8 cellular contexts compared by ENCODE assay signal in genomic region chr4:89111833-89112563, GRCh38. TPM values are rescaled to one million over a fixed set of nuclear protein-coding genes. Genes with fewer than 3 reads are reported as not detected.
DNase-seq lines count a peak whose midpoint lies in the region; ATAC-seq and TF ChIP-seq lines count a peak whose summit lies in the region.

No MANE protein-coding gene starts in this region.

- peaks cover 15% of the 10 kb centered on the region for H3K9me3 Mint-ChIP-seq in activated naive CD4-positive, alpha-beta T cell treated with anti-CD3 and anti-CD28 coated beads, Interleukin-2, amount 10 ng/mL, durations not matched to agents 7 days and 5 days

- TF ChIP-seq EP300 in tibial nerve (IDR thresholded peaks at IDR 0.05): peak in 1 of 2 donors; percentile 32

- no peak for DNase-seq in activated naive CD4-positive, alpha-beta T cell treated with anti-CD3 and anti-CD28 coated beads, Interleukin-2, amount 10 ng/mL, durations not matched to agents 7 days and 5 days
- no peak for DNase-seq in activated naive CD4-positive, alpha-beta T cell (lab: John Stamatoyannopoulos, UW)
- DNase-seq in NCI-H69 (lab: John Stamatoyannopoulos, UW) (peak; percentile 11), cerebellar cortex (ENCODE audit: low spot score) (peak; percentile 42), lower leg skin (ENCODE audit: low spot score in 2 of 2) (peak in 1 of 2 donors; percentile 37), tibial nerve (ENCODE audit: low spot score in 2 of 2) (no peak)

- H3K4me3 ChIP-seq in lower leg skin (ENCODE audit: low read depth, poor library complexity, severe bottlenecking): peak overlapping the region; percentile 71
- peak overlapping the region; percentile 60 to 98 (median 74) for H3K4me3 ChIP-seq in tibial nerve

- ATAC-seq in HG02678 (IDR thresholded peaks at IDR 0.05; ENCODE audit: unreplicated experiment): no peak
- ATAC-seq in HG02610 (IDR thresholded peaks at IDR 0.05; ENCODE audit: unreplicated experiment): no peak

- H3K27me3 Mint-ChIP-seq in activated naive CD4-positive, alpha-beta T cell treated with anti-CD3 and anti-CD28 coated beads, Interleukin-2, amount 10 ng/mL, durations not matched to agents 7 days and 5 days: peaks cover 32% of the 10 kb centered on the region

- peak overlapping the region; percentile 79 for H3K4me3 Mint-ChIP-seq in activated naive CD4-positive, alpha-beta T cell treated with anti-CD3 and anti-CD28 coated beads, Interleukin-2, amount 10 ng/mL, durations not matched to agents 7 days and 5 days

- H3K27me3 ChIP-seq in tibial nerve: no peaks in the 10 kb centered on the region

- H3K36me3 Mint-ChIP-seq in activated naive CD4-positive, alpha-beta T cell treated with anti-CD3 and anti-CD28 coated beads, Interleukin-2, amount 10 ng/mL, durations not matched to agents 7 days and 5 days: peaks cover 19% of the 10 kb centered on the region

- H3K27ac Mint-ChIP-seq in activated naive CD4-positive, alpha-beta T cell treated with anti-CD3 and anti-CD28 coated beads, Interleukin-2, amount 10 ng/mL, durations not matched to agents 7 days and 5 days: peak overlapping the region; percentile 54

- intact Hi-C loops in lower leg skin (cut with DNase I; ENCODE audit: low total_unique reads): no loop called here

- H3K9me3 ChIP-seq in tibial nerve: no peaks in the 10 kb centered on the region

- TF ChIP-seq POLR2A in lower leg skin (IDR thresholded peaks at IDR 0.05) (no peak), tibial nerve (IDR thresholded peaks at IDR 0.05) (no peak)

- H3K4me1 Mint-ChIP-seq in activated naive CD4-positive, alpha-beta T cell treated with anti-CD3 and anti-CD28 coated beads, Interleukin-2, amount 10 ng/mL, durations not matched to agents 7 days and 5 days: peaks cover 25% of the 10 kb centered on the region

- CTCF ChIA-PET in activated naive CD4-positive, alpha-beta T cell treated with anti-CD3 and anti-CD28 coated beads, Interleukin-2, amount 10 ng/mL, durations not matched to agents 7 days and 5 days (lab: Charles Lee): interaction anchor here (0.7 kb wide), 1 partner anchor 61 kb away, joined by 3 read pairs; no protein-coding TSS in a partner anchor

- no peaks in the 10 kb centered on the region for H3K36me3 ChIP-seq in tibial nerve

- H3K4me1 ChIP-seq in tibial nerve: peaks cover 0 to 19% (median 4%) of the 10 kb centered on the region in 4 donors

- TF ChIP-seq CTCF in lower leg skin (IDR thresholded peaks at IDR 0.05) (no peak), tibial nerve (IDR thresholded peaks at IDR 0.05) (no peak)

- peak overlapping the region; percentile 61 to 86 (median 82) for H3K27ac ChIP-seq in tibial nerve

- 15 to 20% methylated on average over 15 of the region's 15 CpGs for WGBS in lower leg skin, 2 donors
- 18 to 19% methylated on average over 15 of the region's 15 CpGs for WGBS in tibial nerve, 2 donors

RNA-seq across cellular contexts. Expression of gene TIGD2, which starts 0.7 kb away (rescaled TPM):
- 1 to 10 TPM; 3.7 to 5.4 (median 3.9) TPM for total RNA-seq in lower leg skin
- total RNA-seq in tibial nerve: 1 to 10 TPM; 1.9 to 3.6 (median 2.0) TPM

RNA-seq across cellular contexts. Expression of gene FAM13A, which starts 55.0 kb away (rescaled TPM):
- total RNA-seq in lower leg skin (100 to 1,000 TPM in 2 of 4 donors, 10 to 100 TPM in 2; 50.0 to 303 (median 114) TPM), tibial nerve (10 to 100 TPM; 48.8 to 77.6 (median 58.8) TPM)

Comparison
In these comparisons a context has a peak if more than half of its experiments do, and no peak if none do; other contexts are left out.
1. DNase-seq: peak in NCI-H69 (single experiment) and cerebellar cortex (single experiment); none in activated naive CD4-positive, alpha-beta T cell treated with anti-CD3 and anti-CD28 coated beads, Interleukin-2, amount 10 ng/mL, durations not matched to agents 7 days and 5 days (single experiment), activated naive CD4-positive, alpha-beta T cell (0 of 4) and tibial nerve (0 of 2).